9 cellular contexts compared by ENCODE assay signal in the genomic region with DNA sequence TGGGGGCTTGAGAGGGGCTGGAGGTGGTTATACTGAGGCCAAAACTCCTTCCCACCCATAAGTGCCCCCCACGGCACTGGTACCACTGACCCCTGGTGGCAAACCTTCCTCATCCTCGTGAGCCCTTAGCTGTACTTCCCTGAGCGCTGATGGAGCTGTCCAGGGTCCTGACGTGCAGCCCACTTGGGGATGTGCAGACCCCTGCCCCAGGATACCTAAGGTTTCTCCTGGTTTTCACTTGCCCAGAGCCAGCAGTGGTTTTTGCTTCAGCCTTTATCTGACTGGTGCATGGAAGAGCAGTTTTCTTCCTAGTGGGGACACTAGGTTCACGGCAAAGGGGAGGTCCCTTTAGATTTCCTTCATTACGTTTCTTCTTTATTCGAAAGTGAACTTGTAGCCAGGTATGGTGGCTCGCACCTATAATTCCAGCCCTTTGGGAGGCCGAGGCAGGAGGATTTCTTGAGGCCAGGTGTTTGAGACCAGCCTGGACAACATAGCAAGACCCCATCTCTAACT. TPM values are rescaled to one million over a fixed set of nuclear protein-coding genes. Genes with fewer than 3 reads are reported as not detected.
DNase-seq lines count a peak whose midpoint lies in the region; FAIRE-seq and TF ChIP-seq lines count a peak whose summit lies in the region.
"Had no signal": no experiment of that assay in that cellular context is flagged by ENCODE, and none has a peak within 500 bp of the region (broad histone marks: within the 10 kb centered on the region; RNA-seq: fewer than 3 reads in every experiment).

No MANE protein-coding gene starts in this region.

- DNase-seq in stimulated activated CD4-positive, alpha-beta T cell treated with anti-CD3 and anti-CD28 coated beads, Interleukin-12 subunit alpha, Interleukin-12 subunit beta, amount 100 ng/mL, for 4 hours: peak; percentile 26
- no peak for DNase-seq in stimulated activated CD4-positive, alpha-beta T cell treated with anti-CD3 and anti-CD28 coated beads, Interleukin-1b, Interleukin-23, amount 100 ng/mL, for 48 hours
- DNase-seq in OCI-M2 (lab: John Stamatoyannopoulos, UW; ENCODE audit: unreplicated experiment) (peak; percentile 82), epithelial cell of proximal tubule (ENCODE audit: low read depth) (no peak), testis (peak; percentile 36), vagina (ENCODE audit: extremely low spot score in 2 of 2) (no peak), GM12891 (ENCODE audit: insufficient read length, low spot score) (no peak), CD1c-positive myeloid dendritic cell (ENCODE audit: extremely low spot score) (no peak)

- peak; percentile 36 for TF ChIP-seq CTCF in epithelial cell of proximal tubule (conservative IDR thresholded peaks at IDR 0.05; ENCODE audit: low read depth, low read length)
- no peak for TF ChIP-seq CTCF in testis (IDR thresholded peaks at IDR 0.05)
- TF ChIP-seq CTCF in vagina (IDR thresholded peaks at IDR 0.05): no peak

- TF ChIP-seq POLR2A in testis (IDR thresholded peaks at IDR 0.05) (no peak), vagina (IDR thresholded peaks at IDR 0.05) (no peak), GM12891 (IDR thresholded peaks at IDR 0.05; ENCODE audit: low read depth, low read length) (no peak)

- H3K27me3 ChIP-seq in testis (no peaks in the 10 kb centered on the region), vagina (no peaks in the 10 kb centered on the region)

- H3K27ac ChIP-seq in testis (no peak overlapping the region), vagina (no peak overlapping the region)

- FAIRE-seq in GM12891 (lab: Jason Lieb, UNC): no peak
- FAIRE-seq: G401.6 had no signal

- H3K9me3 ChIP-seq in testis (no peaks in the 10 kb centered on the region), vagina (no peaks in the 10 kb centered on the region)

- intact Hi-C loops in testis (cut with DNase I; ENCODE audit: low total_unique reads): no loop called here
- intact Hi-C loops in vagina (cut with DNase I): loop anchor here (10.0 kb wide), 1 partner anchor 333 kb away; no protein-coding TSS in a partner anchor

- H3K4me3 ChIP-seq in epithelial cell of proximal tubule (ENCODE audit: low read depth, low read length): no peak overlapping the region
- H3K4me3 ChIP-seq in testis: no peak overlapping the region
- H3K4me3 ChIP-seq in vagina: no peak overlapping the region

- WGBS in testis, 2 donors: 49 to 52% methylated on average over 9 of the region's 9 CpGs

- H3K4me1 ChIP-seq in testis (peaks cover 3% of the 10 kb centered on the region), vagina (no peaks in the 10 kb centered on the region)

- no peaks in the 10 kb centered on the region for H3K36me3 ChIP-seq in testis (ENCODE audit: low read depth, missing control alignments)
- no peaks in the 10 kb centered on the region for H3K36me3 ChIP-seq in vagina

TF ChIP-seq in GM12891, 5 proteins besides CTCF, POLR2A, EP300 and RAD21:
- no peak for TF ChIP-seq POU2F2 (IDR thresholded peaks at IDR 0.05; ENCODE audit: low read depth, low read length)
- no peak for TF ChIP-seq POLR2AphosphoS5 (IDR thresholded peaks at IDR 0.05; ENCODE audit: low read depth, low read length)

RNA-seq across cellular contexts. Expression of a gene that starts 28.7 kb away (rescaled TPM):
- total RNA-seq in epithelial cell of proximal tubule (22.4 and 41.3 TPM in 2 replicates), testis (100 to 1,000 TPM in 1 of 2 donors, 10 to 100 TPM in 1; 61.9 to 110 TPM), vagina (65.6 TPM)
- polyA plus RNA-seq in testis (ENCODE audit: insufficient read depth, low read depth, low replicate concordance): 26.3 TPM
- polyA plus RNA-seq in GM12891 (2012; ENCODE audit: low read depth, missing spikeins): 0.01 TPM

Comparison
In these comparisons a context has a peak if more than half of its experiments do, and no peak if none do; other contexts are left out.
1. DNase-seq: peak in stimulated activated CD4-positive, alpha-beta T cell treated with anti-CD3 and anti-CD28 coated beads, Interleukin-12 subunit alpha, Interleukin-12 subunit beta, amount 100 ng/mL, for 4 hours (single experiment), OCI-M2 (single experiment) and testis (single experiment); none in stimulated activated CD4-positive, alpha-beta T cell treated with anti-CD3 and anti-CD28 coated beads, Interleukin-1b, Interleukin-23, amount 100 ng/mL, for 48 hours (single experiment), epithelial cell of proximal tubule (single experiment), vagina (0 of 2), GM12891 (single experiment) and CD1c-positive myeloid dendritic cell (single experiment).